28 cellular contexts compared by ENCODE assay signal in the genomic region with DNA sequence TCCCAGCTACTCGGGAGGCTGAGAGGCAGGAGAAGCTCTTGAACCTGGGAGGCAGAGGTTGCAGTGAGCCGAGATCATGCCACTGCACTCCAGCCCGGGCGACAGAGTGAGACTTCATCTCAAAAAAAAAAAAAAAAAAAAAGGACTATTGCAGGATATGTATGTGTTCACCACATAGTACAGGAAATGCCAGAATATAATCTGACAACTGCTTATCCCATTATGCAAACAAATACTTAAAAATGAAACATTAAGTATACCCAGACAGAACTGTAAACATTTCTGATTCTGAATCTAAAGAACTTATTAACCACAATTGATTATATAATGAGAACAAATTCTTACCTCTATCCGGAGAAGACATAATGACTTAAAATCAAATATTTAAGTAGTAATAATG. TPM values are rescaled to one million over a fixed set of nuclear protein-coding genes. Genes with fewer than 3 reads are reported as not detected.
DNase-seq lines count a peak whose midpoint lies in the region; ATAC-seq and TF ChIP-seq lines count a peak whose summit lies in the region.
"Had no signal": no experiment of that assay in that cellular context is flagged by ENCODE, and none has a peak within 500 bp of the region (broad histone marks: within the 10 kb centered on the region; RNA-seq: fewer than 3 reads in every experiment).

No MANE protein-coding gene starts in this region.

- no TSS peak for BruUV-seq in A673 (replicated peaks; lab: Mats Ljungman, UMichigan)

- peak; percentile 22 for DNase-seq in A673 (ENCODE audit: low spot score)
- peak; percentile 25 for DNase-seq in HCEC 1CT
- no peak for DNase-seq in RWPE2 (ENCODE audit: low spot score)
- DNase-seq in fibroblast of villous mesenchyme (ENCODE audit: low read depth) = peak; percentile 59
- no peak for DNase-seq in iPS-NIHi11 (ENCODE audit: low spot score)
- no peak for DNase-seq in naive thymus-derived CD8-positive, alpha-beta T cell
- DNase-seq in NCI-H446 treated with DMSO at 0.1 percent for 48 hours (lab: John Stamatoyannopoulos, UW) = no peak
- DNase-seq: ACHN; BE2C; CD8-positive, alpha-beta memory T cell; DMS153; EL; GF-D8; H9; Karpas-422; NCI-H1105; NCI-H146; NCI-H2029 treated with DMSO at 0.1 percent for 48 hours; NCI-H526 treated with DMSO at 0.1 percent for 48 hours; SJCRH30; T-helper 17 cell had no signal

- no peak overlapping the region for H3K4me3 Mint-ChIP-seq in naive thymus-derived CD8-positive, alpha-beta T cell
- H3K4me3 Mint-ChIP-seq: CD14-positive monocyte; CD8-positive, alpha-beta memory T cell; GM23338; H9; T-helper 17 cell had no signal

- H3K27me3 ChIP-seq in A673 (replicated peaks; ENCODE audit: insufficient read depth, low read depth, low read length, poor library complexity) (no peaks in the 10 kb centered on the region), RWPE2 (ENCODE audit: insufficient read depth, poor library complexity, severe bottlenecking) (no peaks in the 10 kb centered on the region)
- H3K27me3 ChIP-seq: BE2C, SJCRH30 had no signal

- H3K4me3 ChIP-seq in A673 (ENCODE audit: low read depth, low read length, poor library complexity, severe bottlenecking) (no peak overlapping the region), RWPE2 (ENCODE audit: severe bottlenecking) (no peak overlapping the region), fibroblast of villous mesenchyme (ENCODE audit: low read depth, low read length) (no peak overlapping the region)
- H3K4me3 ChIP-seq: GM23338, SJCRH30 had no signal

- peaks cover 0 to 4% (median 0%) of the 10 kb centered on the region in 9 donors for H3K9me3 Mint-ChIP-seq in naive thymus-derived CD8-positive, alpha-beta T cell
- H3K9me3 Mint-ChIP-seq: CD14-positive monocyte, GM23338, H9 had no signal

- no peaks in the 10 kb centered on the region for H3K4me1 Mint-ChIP-seq in naive thymus-derived CD8-positive, alpha-beta T cell
- H3K4me1 Mint-ChIP-seq: CD14-positive monocyte; CD8-positive, alpha-beta memory T cell; T-helper 17 cell had no signal

- H3K27ac Mint-ChIP-seq in naive thymus-derived CD8-positive, alpha-beta T cell = no peak overlapping the region
- H3K27ac Mint-ChIP-seq: CD14-positive monocyte; CD8-positive, alpha-beta memory T cell; GM23338; T-helper 17 cell had no signal

- intact Hi-C loops in A673 (cut with micrococcal nuclease; ENCODE audit: unreplicated experiment) = no loop called here

- H3K36me3 ChIP-seq in A673 (ENCODE audit: insufficient read depth, low read length, poor library complexity, severe bottlenecking) (no peaks in the 10 kb centered on the region), RWPE2 (ENCODE audit: low read depth) (peaks cover 3% of the 10 kb centered on the region; the same call in 1 of the 2 replicates)
- H3K36me3 ChIP-seq: BE2C, SJCRH30 had no signal

- no peaks in the 10 kb centered on the region for H3K9me3 ChIP-seq in A673 (ENCODE audit: low read depth, low read length, poor library complexity, severe bottlenecking)
- no peaks in the 10 kb centered on the region for H3K9me3 ChIP-seq in RWPE2 (ENCODE audit: severe bottlenecking)
- H3K9me3 ChIP-seq: BE2C, SJCRH30 had no signal

- H3K27ac ChIP-seq in A673 (ENCODE audit: low read depth, low read length, poor library complexity, severe bottlenecking) (no peak overlapping the region), RWPE2 (ENCODE audit: poor library complexity, severe bottlenecking) (peak overlapping the region; percentile 97)
- H3K27ac ChIP-seq: HL-60, SJCRH30 had no signal

- POLR2A ChIA-PET in A673 (lab: Charles Lee; ENCODE audit: low non-redundant PET) = no interaction called here
- POLR2A ChIA-PET in naive thymus-derived CD8-positive, alpha-beta T cell (lab: Charles Lee) = no interaction called here

- no peaks in the 10 kb centered on the region for H3K36me3 Mint-ChIP-seq in naive thymus-derived CD8-positive, alpha-beta T cell
- H3K36me3 Mint-ChIP-seq: CD14-positive monocyte; CD8-positive, alpha-beta memory T cell had no signal

- no peak for TF ChIP-seq CTCF in A673 (conservative IDR thresholded peaks at IDR 0.05; ENCODE audit: low read depth, low read length)
- TF ChIP-seq CTCF in RWPE2 (IDR thresholded peaks at IDR 0.05; ENCODE audit: poor library complexity, severe bottlenecking) = no peak
- no peak for TF ChIP-seq CTCF in fibroblast of villous mesenchyme (IDR thresholded peaks at IDR 0.05; ENCODE audit: insufficient read depth, low read depth, low read length)

- CTCF ChIA-PET in A673 (lab: Charles Lee) = interaction anchor here (0.7 kb wide), 1 partner anchor 1084 kb away, joined by 13 read pairs; no protein-coding TSS in a partner anchor

- peak; percentile 29; the same call in 1 of the 3 replicates for ATAC-seq in RWPE2 (ENCODE audit: low read depth)
- ATAC-seq in HG02981 (IDR thresholded peaks at IDR 0.05; ENCODE audit: unreplicated experiment) = no peak
- ATAC-seq in naive thymus-derived CD8-positive, alpha-beta T cell = no peak
- ATAC-seq: GM23338, Right ventricle myocardium inferior, SK-N-SH treated with all-trans-retinoic acid at 6 μM for 48 hours, T-helper 17 cell had no signal

- H3K4me1 ChIP-seq in A673 (ENCODE audit: insufficient read depth, low read length, poor library complexity, severe bottlenecking) (peaks cover 16% of the 10 kb centered on the region), RWPE2 (ENCODE audit: insufficient read depth, poor library complexity, severe bottlenecking) (peaks cover 48% of the 10 kb centered on the region)
- H3K4me1 ChIP-seq: BE2C had no signal

- peaks cover 0 to 5% (median 0%) of the 10 kb centered on the region in 5 donors for H3K27me3 Mint-ChIP-seq in naive thymus-derived CD8-positive, alpha-beta T cell
- H3K27me3 Mint-ChIP-seq: CD8-positive, alpha-beta memory T cell; T-helper 17 cell had no signal

RNA-seq across cellular contexts. Expression of a gene that starts 18.7 kb away (rescaled TPM):
- total RNA-seq in A673 (2021) (0.28 and 1.3 TPM in 2 replicates), fibroblast of villous mesenchyme (84.4 and 138 TPM in 2 replicates)
- not detected for total RNA-seq in naive thymus-derived CD8-positive, alpha-beta T cell
- not detected for polyA plus RNA-seq in naive thymus-derived CD8-positive, alpha-beta T cell
- total RNA-seq: CD8-positive, alpha-beta memory T cell; GM23338; OCI-LY7; Right ventricle myocardium inferior; T-helper 17 cell had no signal
- polyA plus RNA-seq: CD14-positive monocyte; CD8-positive, alpha-beta memory T cell had no signal

Comparison
In these comparisons a context has a peak if more than half of its experiments do, and no peak if none do; other contexts are left out.
1. DNase-seq: peak in A673 (single experiment), HCEC 1CT (single experiment) and fibroblast of villous mesenchyme (single experiment); none in RWPE2 (single experiment), iPS-NIHi11 (single experiment), naive thymus-derived CD8-positive, alpha-beta T cell (0 of 10) and NCI-H446 treated with DMSO at 0.1 percent for 48 hours (single experiment).
2. RNA of a gene that starts 18.7 kb away (total RNA-seq): 84.4 to 138 TPM in fibroblast of villous mesenchyme; 0.28 to 1.3 TPM in A673 and not detected in naive thymus-derived CD8-positive, alpha-beta T cell; every median in the first group is over 10 times any median in the second.